17 cellular contexts compared by ENCODE assay signal in genomic region chr5:67413749-67414148, GRCh38.
DNase-seq lines count a peak whose midpoint lies in the region; ATAC-seq and TF ChIP-seq lines count a peak whose summit lies in the region.
"Had no signal": no experiment of that assay in that cellular context is flagged by ENCODE, and none has a peak within 500 bp of the region (broad histone marks: within the 10 kb centered on the region; RNA-seq: fewer than 3 reads in every experiment).

No MANE protein-coding gene starts in this region.

- H4K8ac ChIP-seq in mesendoderm (ENCODE audit: low read depth, low read length) = peak overlapping the region; percentile 56

- H3K27me3 ChIP-seq in mesendoderm (ENCODE audit: insufficient read depth, low read length, poor library complexity) (no peaks in the 10 kb centered on the region), left ventricle myocardium inferior (ENCODE audit: low read depth) (no peaks in the 10 kb centered on the region)
- H3K27me3 ChIP-seq: BLaER1 had no signal

- H3K9ac ChIP-seq in SK-N-MC (ENCODE audit: insufficient read length) = no peak overlapping the region
- H3K9ac ChIP-seq in mesendoderm (ENCODE audit: low read length) = no peak overlapping the region
- H3K9ac ChIP-seq: BLaER1 had no signal

- ATAC-seq in activated T-cell treated with anti-CD3 and anti-CD28 coated beads, Interleukin-2, amount 50 U/mL, for 4 hours = no peak
- ATAC-seq: CD8-positive, alpha-beta T cell had no signal

- H3K27ac ChIP-seq in SK-N-MC = peak overlapping the region; percentile 55
- no peak overlapping the region for H3K27ac ChIP-seq in mesendoderm (ENCODE audit: low read depth, low read length)
- no peak overlapping the region for H3K27ac ChIP-seq in left ventricle myocardium inferior (replicated peaks)
- H3K27ac ChIP-seq: BLaER1, C4-2B had no signal

- H3K23ac ChIP-seq in mesendoderm (ENCODE audit: low read length) = no peak overlapping the region

- no peak overlapping the region for H2BK5ac ChIP-seq in mesendoderm (ENCODE audit: low read length)

- no peak overlapping the region for H3K4ac ChIP-seq in mesendoderm (ENCODE audit: low read depth, low read length)

- no peak overlapping the region for H2AK5ac ChIP-seq in mesendoderm (ENCODE audit: low read length)

- peaks cover 18% of the 10 kb centered on the region for H3K4me1 Mint-ChIP-seq in endothelial cell (ENCODE audit: unreplicated experiment)
- H3K4me1 Mint-ChIP-seq in activated T-cell treated with anti-CD3 and anti-CD28 coated beads, Interleukin-2, amount 50 U/mL, for 4 hours (ENCODE audit: low read depth) = peaks cover 9% of the 10 kb centered on the region

- WGBS in mesendoderm (ENCODE audit: extremely low coverage, insufficient coverage, low lambda C conversion rate) = no CpG with 5 or more reads among the region's 3 CpGs

- H3K79me1 ChIP-seq in mesendoderm (ENCODE audit: low read length) = no peaks in the 10 kb centered on the region

- H3K4me3 ChIP-seq in SK-N-MC = peak overlapping the region; percentile 49; the same call in 1 of the 2 replicates
- no peak overlapping the region for H3K4me3 ChIP-seq in mesendoderm (ENCODE audit: low read length)
- no peak overlapping the region for H3K4me3 ChIP-seq in left ventricle myocardium inferior
- H3K4me3 ChIP-seq: BLaER1, HAP-1 had no signal

- no peaks in the 10 kb centered on the region for H3K9me3 ChIP-seq in SK-N-MC (ENCODE audit: low read depth, low read length)
- no peaks in the 10 kb centered on the region for H3K9me3 ChIP-seq in left ventricle myocardium inferior (replicated peaks)
- H3K9me3 ChIP-seq: BLaER1, Caco-2, HAP-1 had no signal

- no peak overlapping the region for H3K56ac ChIP-seq in mesendoderm (ENCODE audit: low read length)

- no peak overlapping the region for H2BK120ac ChIP-seq in mesendoderm (ENCODE audit: low read depth, low read length)

- H3K27ac Mint-ChIP-seq in endothelial cell (ENCODE audit: unreplicated experiment) = peak overlapping the region; percentile 64
- H3K27ac Mint-ChIP-seq: B cell; CD4-positive, CD25-positive, alpha-beta regulatory T cell; CD8-positive, alpha-beta T cell; HFFc6 had no signal

- no peaks in the 10 kb centered on the region for H3K79me2 ChIP-seq in mesendoderm (ENCODE audit: control insufficient read depth, insufficient read depth, low read length)

- H3K27me3 Mint-ChIP-seq in endothelial cell (ENCODE audit: unreplicated experiment) = peaks cover 3% of the 10 kb centered on the region
- no peaks in the 10 kb centered on the region for H3K27me3 Mint-ChIP-seq in activated T-cell treated with anti-CD3 and anti-CD28 coated beads, Interleukin-2, amount 50 U/mL, for 4 hours (ENCODE audit: low read depth)
- H3K27me3 Mint-ChIP-seq: CD4-positive, CD25-positive, alpha-beta regulatory T cell had no signal

- H3K36me3 ChIP-seq in SK-N-MC (ENCODE audit: insufficient read depth, low read length) = no peaks in the 10 kb centered on the region
- no peaks in the 10 kb centered on the region for H3K36me3 ChIP-seq in mesendoderm (ENCODE audit: control insufficient read depth, insufficient read depth, low read length)
- H3K36me3 ChIP-seq in left ventricle myocardium inferior = no peaks in the 10 kb centered on the region
- H3K36me3 ChIP-seq: BLaER1, HAP-1 had no signal

- no peak overlapping the region for H3K18ac ChIP-seq in mesendoderm (ENCODE audit: low read length)

- H3K4me3 Mint-ChIP-seq in endothelial cell (ENCODE audit: unreplicated experiment) = no peak overlapping the region
- H3K4me3 Mint-ChIP-seq in activated T-cell treated with anti-CD3 and anti-CD28 coated beads, Interleukin-2, amount 50 U/mL, for 4 hours = no peak overlapping the region
- H3K4me3 Mint-ChIP-seq: B cell; CD4-positive, CD25-positive, alpha-beta regulatory T cell; CD8-positive, alpha-beta T cell; HFFc6 had no signal

- H3K4me1 ChIP-seq in mesendoderm (ENCODE audit: control insufficient read depth, low read depth, low read length) (peaks cover 5% of the 10 kb centered on the region), left ventricle myocardium inferior (no peaks in the 10 kb centered on the region)
- H3K4me1 ChIP-seq: BLaER1, Caco-2, HAP-1 had no signal

- H3K36me3 Mint-ChIP-seq in endothelial cell (ENCODE audit: low read depth, unreplicated experiment) = no peaks in the 10 kb centered on the region
- no peaks in the 10 kb centered on the region for H3K36me3 Mint-ChIP-seq in activated T-cell treated with anti-CD3 and anti-CD28 coated beads, Interleukin-2, amount 50 U/mL, for 4 hours (ENCODE audit: insufficient read depth)
- H3K36me3 Mint-ChIP-seq: CD4-positive, CD25-positive, alpha-beta regulatory T cell; CD8-positive, alpha-beta T cell had no signal

- H4K5ac ChIP-seq in mesendoderm (ENCODE audit: low read length) = no peak overlapping the region

- DNase-seq in SK-N-MC (ENCODE audit: low read depth, low spot score) (no peak), endothelial cell (ENCODE audit: low spot score) (no peak), mesendoderm (no peak), left ventricle myocardium inferior (no peak), DMS114 treated with DMSO at 0.1 percent for 48 hours (lab: John Stamatoyannopoulos, UW; ENCODE audit: unreplicated experiment) (no peak)
- DNase-seq in activated T-cell treated with anti-CD3 and anti-CD28 coated beads, Interleukin-2, amount 50 U/mL, for 4 hours = no peak
- DNase-seq: Caco-2; CD4-positive, CD25-positive, alpha-beta regulatory T cell; CD8-positive, alpha-beta T cell; DMS79 treated with DMSO at 0.1 percent for 48 hours; GF-D8; GOT3; HFFc6 had no signal

- H3K4me2 ChIP-seq in mesendoderm (ENCODE audit: low read length) = no peak overlapping the region
- H3K4me2 ChIP-seq: BLaER1 had no signal

- no peak for TF ChIP-seq CTCF in endothelial cell (IDR thresholded peaks at IDR 0.05; ENCODE audit: unreplicated experiment)
- no peak for TF ChIP-seq CTCF in left ventricle myocardium inferior (IDR thresholded peaks at IDR 0.05; ENCODE audit: borderline replicate concordance)

- intact Hi-C loops in left ventricle myocardium inferior (cut with micrococcal nuclease) = no loop called here

- no peak overlapping the region for H2BK15ac ChIP-seq in mesendoderm (replicated peaks; ENCODE audit: low read depth)

- H3K9me3 Mint-ChIP-seq in endothelial cell (ENCODE audit: unreplicated experiment) = no peaks in the 10 kb centered on the region
- no peaks in the 10 kb centered on the region for H3K9me3 Mint-ChIP-seq in activated T-cell treated with anti-CD3 and anti-CD28 coated beads, Interleukin-2, amount 50 U/mL, for 4 hours
- H3K9me3 Mint-ChIP-seq: CD8-positive, alpha-beta T cell; HFFc6 had no signal
